ENCODE assay signal across 19 cellular contexts in genomic region chr11:19162946-19163345, GRCh38. TPM values are rescaled to one million over a fixed set of nuclear protein-coding genes. Genes with fewer than 3 reads are reported as not detected.
DNase-seq lines count a peak whose midpoint lies in the region; ATAC-seq and TF ChIP-seq lines count a peak whose summit lies in the region.
"Had no signal": no experiment of that assay in that cellular context is flagged by ENCODE, and none has a peak within 500 bp of the region (broad histone marks: within the 10 kb centered on the region; RNA-seq: fewer than 3 reads in every experiment).

No MANE protein-coding gene starts in this region.

- intact Hi-C loops in left cardiac atrium (cut with DNase I), result no loop called here

- H3K4me1 Mint-ChIP-seq in activated CD8-positive, alpha-beta memory T cell treated with anti-CD3 and anti-CD28 coated beads, Interleukin-2, amount 10 ng/mL, durations not matched to agents 7 days and 5 days, result peaks cover 7% of the 10 kb centered on the region
- no peaks in the 10 kb centered on the region for H3K4me1 Mint-ChIP-seq in endothelial cell (ENCODE audit: unreplicated experiment)
- H3K4me1 Mint-ChIP-seq: CD8-positive, alpha-beta memory T cell had no signal

- H3K9me3 Mint-ChIP-seq in activated CD8-positive, alpha-beta memory T cell treated with anti-CD3 and anti-CD28 coated beads, Interleukin-2, amount 10 ng/mL, durations not matched to agents 7 days and 5 days (ENCODE audit: low read depth), result no peaks in the 10 kb centered on the region
- no peaks in the 10 kb centered on the region for H3K9me3 Mint-ChIP-seq in endothelial cell (ENCODE audit: unreplicated experiment)
- H3K9me3 Mint-ChIP-seq: CD4-positive, CD25-positive, alpha-beta regulatory T cell; CD8-positive, alpha-beta memory T cell had no signal

- no peak for ATAC-seq in activated CD8-positive, alpha-beta memory T cell treated with anti-CD3 and anti-CD28 coated beads, Interleukin-2, amount 10 ng/mL, durations not matched to agents 7 days and 5 days
- ATAC-seq in left cardiac atrium, result no peak

- peaks cover 42% of the 10 kb centered on the region for H3K36me3 Mint-ChIP-seq in activated CD8-positive, alpha-beta memory T cell treated with anti-CD3 and anti-CD28 coated beads, Interleukin-2, amount 10 ng/mL, durations not matched to agents 7 days and 5 days
- peaks cover 5% of the 10 kb centered on the region for H3K36me3 Mint-ChIP-seq in endothelial cell (ENCODE audit: low read depth, unreplicated experiment)

- no peak overlapping the region for H3K4me3 Mint-ChIP-seq in activated CD8-positive, alpha-beta memory T cell treated with anti-CD3 and anti-CD28 coated beads, Interleukin-2, amount 10 ng/mL, durations not matched to agents 7 days and 5 days
- no peak overlapping the region for H3K4me3 Mint-ChIP-seq in endothelial cell (ENCODE audit: unreplicated experiment)
- H3K4me3 Mint-ChIP-seq: CD4-positive, CD25-positive, alpha-beta regulatory T cell; CD8-positive, alpha-beta memory T cell had no signal

- CTCF ChIA-PET in activated CD8-positive, alpha-beta memory T cell treated with anti-CD3 and anti-CD28 coated beads, Interleukin-2, amount 10 ng/mL, durations not matched to agents 7 days and 5 days (lab: Charles Lee), result no interaction called here

- peak overlapping the region; percentile 33 for H3K27ac Mint-ChIP-seq in activated CD8-positive, alpha-beta memory T cell treated with anti-CD3 and anti-CD28 coated beads, Interleukin-2, amount 10 ng/mL, durations not matched to agents 7 days and 5 days
- H3K27ac Mint-ChIP-seq in endothelial cell (ENCODE audit: unreplicated experiment), result no peak overlapping the region
- H3K27ac Mint-ChIP-seq: CD8-positive, alpha-beta memory T cell had no signal

- no peak for DNase-seq in activated CD8-positive, alpha-beta memory T cell treated with anti-CD3 and anti-CD28 coated beads, Interleukin-2, amount 10 ng/mL, durations not matched to agents 7 days and 5 days
- no peak for DNase-seq in activated CD8-positive, alpha-beta memory T cell treated with anti-CD3 and anti-CD28 coated beads for 24 hours
- DNase-seq in OCI-M1 (lab: John Stamatoyannopoulos, UW) (peak; percentile 79), kidney tubule cell (ENCODE audit: low spot score) (peak; percentile 57), endothelial cell (ENCODE audit: low spot score) (no peak), left cardiac atrium (no peak), 8988T (no peak)
- DNase-seq: ACHN; BE2C; C1 segment of cervical spinal cord; CD4-positive, CD25-positive, alpha-beta regulatory T cell; CD8-positive, alpha-beta memory T cell; COR-L47; DMS 273 treated with DMSO at 0.1 percent for 48 hours; DND-41; EL had no signal

- no peak for TF ChIP-seq CTCF in endothelial cell (IDR thresholded peaks at IDR 0.05; ENCODE audit: unreplicated experiment)

- H3K27me3 Mint-ChIP-seq in activated CD8-positive, alpha-beta memory T cell treated with anti-CD3 and anti-CD28 coated beads, Interleukin-2, amount 10 ng/mL, durations not matched to agents 7 days and 5 days, result no peaks in the 10 kb centered on the region
- H3K27me3 Mint-ChIP-seq in endothelial cell (ENCODE audit: unreplicated experiment), result no peaks in the 10 kb centered on the region
- H3K27me3 Mint-ChIP-seq: CD4-positive, CD25-positive, alpha-beta regulatory T cell; CD8-positive, alpha-beta memory T cell had no signal

RNA-seq across cellular contexts. Expression of gene CSRP3, which starts 38.8 kb away (rescaled TPM):
- not detected for total RNA-seq in activated CD8-positive, alpha-beta memory T cell treated with anti-CD3 and anti-CD28 coated beads, Interleukin-2, amount 10 ng/mL, durations not matched to agents 7 days and 5 days
- total RNA-seq in endothelial cell (ENCODE audit: unreplicated experiment), result not detected
- 1,000 to 10,000 TPM; 1,159 to 1,289 TPM for total RNA-seq in left cardiac atrium
- total RNA-seq: CD4-positive, CD25-positive, alpha-beta regulatory T cell; CD8-positive, alpha-beta memory T cell; G401; H4; HT1080 had no signal

RNA-seq across cellular contexts. Expression of gene ZDHHC13, which starts 46.0 kb away (rescaled TPM):
- 10 to 100 TPM; 21.7 to 28.7 TPM for total RNA-seq in activated CD8-positive, alpha-beta memory T cell treated with anti-CD3 and anti-CD28 coated beads, Interleukin-2, amount 10 ng/mL, durations not matched to agents 7 days and 5 days
- total RNA-seq in endothelial cell (ENCODE audit: unreplicated experiment) (18.2 TPM), left cardiac atrium (10 to 100 TPM; 12.0 to 16.5 TPM)

Comparison
In these comparisons a context has a peak if more than half of its experiments do, and no peak if none do; other contexts are left out.
1. DNase-seq: peak in OCI-M1 (single experiment) and kidney tubule cell (single experiment); none in activated CD8-positive, alpha-beta memory T cell treated with anti-CD3 and anti-CD28 coated beads, Interleukin-2, amount 10 ng/mL, durations not matched to agents 7 days and 5 days (single experiment), activated CD8-positive, alpha-beta memory T cell treated with anti-CD3 and anti-CD28 coated beads for 24 hours (single experiment), endothelial cell (single experiment), left cardiac atrium (single experiment) and 8988T (single experiment).
2. RNA of gene CSRP3, which starts 38.8 kb away (total RNA-seq): 1,159 to 1,289 TPM in left cardiac atrium; not detected in activated CD8-positive, alpha-beta memory T cell treated with anti-CD3 and anti-CD28 coated beads, Interleukin-2, amount 10 ng/mL, durations not matched to agents 7 days and 5 days and not detected in endothelial cell (single experiment); every median in the first group is over 1,000 times any median in the second.